13 cellular contexts compared by ENCODE assay signal in genomic region chr14:65134651-65135579, GRCh38. TPM values are rescaled to one million over a fixed set of nuclear protein-coding genes. Genes with fewer than 3 reads are reported as not detected.
DNase-seq lines count a peak whose midpoint lies in the region; ATAC-seq, FAIRE-seq and TF ChIP-seq lines count a peak whose summit lies in the region.
"Had no signal": no experiment of that assay in that cellular context is flagged by ENCODE, and none has a peak within 500 bp of the region (broad histone marks: within the 10 kb centered on the region; RNA-seq: fewer than 3 reads in every experiment).

No MANE protein-coding gene starts in this region.

- TF ChIP-seq RAD21 in HepG2 (CRISPR knock-in tag; IDR thresholded peaks at IDR 0.05) = no peak

- no peak for TF ChIP-seq EP300 in HepG2 (IDR thresholded peaks at IDR 0.05; ENCODE audit: low read depth in 2 of 2, low read length in 2 of 2)
- no peak for TF ChIP-seq EP300 in HepG2 (CRISPR knock-in tag; IDR thresholded peaks at IDR 0.05; ENCODE audit: borderline replicate concordance)
- TF ChIP-seq EP300 in stomach (IDR thresholded peaks at IDR 0.05) = no peak

- H3K9me3 ChIP-seq in HepG2 (ENCODE audit: low read length) (no peaks in the 10 kb centered on the region), right lobe of liver (no peaks in the 10 kb centered on the region), stomach (no peaks in the 10 kb centered on the region)
- H3K9me3 ChIP-seq: BLaER1, Peyer's patch had no signal

- H3K36me3 ChIP-seq in HepG2 (replicated peaks in 1 of 2; ENCODE audit: control insufficient read depth in 1 of 2, insufficient read depth in 2 of 2, low read length in 2 of 2) (no peaks in the 10 kb centered on the region), right lobe of liver (no peaks in the 10 kb centered on the region), stomach (no peaks in the 10 kb centered on the region)
- H3K36me3 ChIP-seq: BLaER1, Peyer's patch had no signal

- POLR2A ChIA-PET in HepG2 (lab: Yijun Ruan, JAX) = no interaction called here

- no peak overlapping the region for H3K9ac ChIP-seq in HepG2 (ENCODE audit: insufficient read depth, low read depth, low read length)
- H3K9ac ChIP-seq: BLaER1 had no signal

- 3% methylated on average over 7 of the region's 12 CpGs for WGBS in HepG2 (ENCODE audit: low lambda C conversion rate)
- 80% methylated on average over 1 of the region's 12 CpGs for WGBS in right lobe of liver (ENCODE audit: insufficient coverage, low coverage, low lambda C conversion rate, missing lambda C conversion rate)
- WGBS in stomach, 5 donors = 43 to 62% (median 56%) methylated on average over 11 to 12 of the region's 12 CpGs

- no TSS peak for BruUV-seq in HepG2 (replicated peaks; lab: Mats Ljungman, UMichigan)

- no peaks in the 10 kb centered on the region for H3K79me2 ChIP-seq in HepG2 (ENCODE audit: insufficient read depth, low read length)

- H3K4me3 ChIP-seq in HepG2 (replicated peaks in 1 of 3; ENCODE audit: insufficient read depth in 1 of 3, low read depth in 2 of 3, low read length in 3 of 3) (no peak overlapping the region), right lobe of liver (no peak overlapping the region), stomach (no peak overlapping the region)
- H3K4me3 ChIP-seq: BLaER1, Peyer's patch had no signal

- H3K4me1 ChIP-seq in HepG2 (ENCODE audit: insufficient read depth, low read length) (peaks cover 29% of the 10 kb centered on the region), right lobe of liver (no peaks in the 10 kb centered on the region), stomach (no peaks in the 10 kb centered on the region)
- H3K4me1 ChIP-seq: BLaER1, Peyer's patch had no signal

- H3K27me3 ChIP-seq in HepG2 (ENCODE audit: control insufficient read depth in 1 of 2, insufficient read depth in 2 of 2, low read length in 2 of 2) (no peaks in the 10 kb centered on the region), right lobe of liver (no peaks in the 10 kb centered on the region), stomach (no peaks in the 10 kb centered on the region)
- H3K27me3 ChIP-seq: BLaER1, Peyer's patch had no signal

- H3K27ac ChIP-seq in HepG2 (ENCODE audit: extremely low read length, insufficient read depth, low read length) (no peak overlapping the region), right lobe of liver (no peak overlapping the region), stomach (no peak overlapping the region)
- H3K27ac ChIP-seq: BLaER1 had no signal

- DNase-seq in HepG2 (ENCODE audit: low spot score) (no peak), right lobe of liver (no peak), NCI-H69 (lab: John Stamatoyannopoulos, UW) (peak; percentile 41), kidney tubule cell (ENCODE audit: low spot score) (peak; percentile 87), urothelium cell line (ENCODE audit: low spot score) (no peak), NCI-H1436 treated with DMSO at 0.1 percent for 48 hours (lab: John Stamatoyannopoulos, UW) (no peak), stomach (no peak), HPDE6-E6E7 (ENCODE audit: extremely low spot score) (no peak)
- DNase-seq: activated effector memory CD4-positive, alpha-beta T cell treated with anti-CD3 and anti-CD28 coated beads, Interleukin-2, amount 50 U/mL, for 16 hours; IMR-90; Peyer's patch; stimulated activated CD4-positive, alpha-beta T cell treated with anti-CD3 and anti-CD28 coated beads, Interleukin-2, amount 100 ng/mL, for 48 hours had no signal

- in situ Hi-C loops in HepG2 (cut with HindIII; ENCODE audit: extremely low pct_ligation_motif_present, low pct_unique_long_range_greater_than_20kb) = no loop called here

- ATAC-seq in HepG2 (peak; percentile 46), right lobe of liver (no peak)

- TF ChIP-seq CTCF in HepG2 (CRISPR knock-in tag; IDR thresholded peaks at IDR 0.05) = no peak
- no peak for TF ChIP-seq CTCF in right lobe of liver (IDR thresholded peaks at IDR 0.05)
- TF ChIP-seq CTCF in stomach (IDR thresholded peaks at IDR 0.05) = no peak

- CTCF ChIA-PET in HepG2 (lab: Yijun Ruan, JAX; ENCODE audit: low intra/inter-chr PET ratio, low total read pairs) = no interaction called here

- H3K4me2 ChIP-seq in HepG2 (ENCODE audit: low read depth, low read length) = 0 out of 2 replicates have a peak overlapping the region, but pooled peaks have one; percentile 24
- H3K4me2 ChIP-seq: BLaER1 had no signal

- no peaks in the 10 kb centered on the region for H4K20me1 ChIP-seq in HepG2 (ENCODE audit: insufficient read depth, low read length)
- H4K20me1 ChIP-seq: BLaER1 had no signal

- TF ChIP-seq POLR2A in HepG2 (IDR thresholded peaks at IDR 0.05; ENCODE audit: insufficient read depth in 1 of 2, low read depth in 2 of 2, low read length in 2 of 2) (no peak), right lobe of liver (IDR thresholded peaks at IDR 0.05) (no peak), stomach (IDR thresholded peaks at IDR 0.05) (no peak)

- FAIRE-seq in HepG2 (lab: Jason Lieb, UNC) (no peak), urothelium cell line (lab: Jason Lieb, UNC) (peak; percentile 76)

- H2AFZ ChIP-seq in HepG2 (ENCODE audit: low read length) = no peak overlapping the region

- intact Hi-C loops in HepG2 (cut with micrococcal nuclease; ENCODE audit: unreplicated experiment) = no loop called here
- intact Hi-C loops in right lobe of liver (cut with DNase I) = no loop called here
- intact Hi-C loops in stomach (cut with DNase I; ENCODE audit: low total_unique reads) = no loop called here

TF ChIP-seq in HepG2, 621 proteins besides CTCF, POLR2A, EP300 and RAD21:
- TF ChIP-seq DBP (CRISPR knock-in tag; IDR thresholded peaks at IDR 0.05; ENCODE audit: not compliant biosample characterization) (no peak), FOXA3 (CRISPR knock-in tag; IDR thresholded peaks at IDR 0.05) (peak; percentile 31; the same call in 1 of the 2 replicates)
- TF ChIP-seq, protein P1, sequence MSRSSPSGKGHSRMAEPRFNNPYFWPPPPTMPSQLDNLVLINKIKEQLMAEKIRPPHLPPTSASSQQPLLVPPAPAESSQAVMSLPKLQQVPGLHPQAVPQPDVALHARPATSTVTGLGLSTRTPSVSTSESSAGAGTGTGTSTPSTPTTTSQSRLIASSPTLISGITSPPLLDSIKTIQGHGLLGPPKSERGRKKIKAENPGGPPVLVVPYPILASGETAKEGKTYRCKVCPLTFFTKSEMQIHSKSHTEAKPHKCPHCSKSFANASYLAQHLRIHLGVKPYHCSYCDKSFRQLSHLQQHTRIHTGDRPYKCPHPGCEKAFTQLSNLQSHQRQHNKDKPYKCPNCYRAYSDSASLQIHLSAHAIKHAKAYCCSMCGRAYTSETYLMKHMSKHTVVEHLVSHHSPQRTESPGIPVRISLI (CRISPR knock-in tag; IDR thresholded peaks at IDR 0.05; ENCODE audit: borderline replicate concordance) = peak; percentile 31; the same call in 1 of the 2 replicates

RNA-seq across cellular contexts. Expression of gene MAX, which starts 32.6 kb away (rescaled TPM):
- total RNA-seq in HepG2 (2016; rRNA removed; fragmentation: Illumina TruSeq; extraction: Trizol) (28.5 and 29.4 TPM in 2 replicates), right lobe of liver (10 to 100 TPM; 15.7 to 38.0 (median 31.7) TPM), stomach (10 to 100 TPM; 21.4 to 64.9 (median 51.3) TPM)
- 14.4 and 14.7 TPM in 2 replicates for total RNA-seq in HepG2 (2016; cell fraction: cytosol; rRNA removed; fragmentation: Illumina TruSeq; extraction: Trizol; ENCODE audit: low read depth)
- 27.4 and 32.7 TPM in 2 replicates for total RNA-seq in HepG2 (2016; cell fraction: insoluble cytoplasmic fraction; rRNA removed; fragmentation: Illumina TruSeq; extraction: Trizol)
- total RNA-seq in HepG2 (2016; cell fraction: membrane; rRNA removed; fragmentation: Illumina TruSeq; extraction: Trizol) = 28.0 and 28.2 TPM in 2 replicates
- total RNA-seq in HepG2 (2016; cell fraction: nucleus; rRNA removed; fragmentation: Illumina TruSeq; extraction: Trizol) = 18.9 and 21.1 TPM in 2 replicates
- polyA plus RNA-seq in HepG2 (2011; rRNA removed) (29.3 and 30.7 TPM in 2 replicates), stomach (10 to 100 TPM; 42.8 to 51.5 (median 44.1) TPM)
- polyA plus RNA-seq in HepG2 (2011; cell fraction: cytosol; rRNA removed) = 42.3 and 42.6 TPM in 2 replicates
- polyA plus RNA-seq in HepG2 (2011; cell fraction: nucleus; rRNA removed) = 37.6 and 47.3 TPM in 2 replicates
- 20.1 and 23.7 TPM in 2 replicates for polyA plus RNA-seq in HepG2 (2012)
- polyA plus RNA-seq in HepG2 (2016; cell fraction: cytosol; fragmentation: Illumina TruSeq; extraction: Trizol; ENCODE audit: low read depth) = 6.6 and 9.3 TPM in 2 replicates
- polyA plus RNA-seq in HepG2 (2016; cell fraction: insoluble cytoplasmic fraction; fragmentation: Illumina TruSeq; extraction: Trizol; ENCODE audit: low read depth) = 36.1 and 44.7 TPM in 2 replicates
- 18.6 and 20.1 TPM in 2 replicates for polyA plus RNA-seq in HepG2 (2016; cell fraction: membrane; fragmentation: Illumina TruSeq; extraction: Trizol; ENCODE audit: low read depth)
- polyA plus RNA-seq in HepG2 (2016; cell fraction: nucleus; fragmentation: Illumina TruSeq; extraction: Trizol; ENCODE audit: insufficient read depth, low read depth) = 26.0 and 26.1 TPM in 2 replicates
- polyA minus RNA-seq in HepG2 (2011; rRNA and poly(A)+ RNA removed; ENCODE audit: low replicate concordance) = 43.9 and 54.5 TPM in 2 replicates
- polyA minus RNA-seq in HepG2 (2011; cell fraction: cytosol; rRNA and poly(A)+ RNA removed) = 12.6 and 17.5 TPM in 2 replicates
- 53.7 and 63.0 TPM in 2 replicates for polyA minus RNA-seq in HepG2 (2011; cell fraction: nucleus; rRNA and poly(A)+ RNA removed)

Comparison
In these comparisons a context has a peak if more than half of its experiments do, and no peak if none do; other contexts are left out.
1. DNase-seq: peak in NCI-H69 (single experiment) and kidney tubule cell (single experiment); none in HepG2 (single experiment), right lobe of liver (0 of 3), urothelium cell line (single experiment), NCI-H1436 treated with DMSO at 0.1 percent for 48 hours (single experiment), stomach (single experiment) and HPDE6-E6E7 (single experiment).